In genomic region chr7:51229620-51230323, GRCh38 we compare ENCODE assay signal across 26 cellular contexts.
A peak's percentile ranks its signal among the peaks of the same experiment; 100 is the strongest.
DNase-seq lines count a peak whose midpoint lies in the region; ATAC-seq and TF ChIP-seq lines count a peak whose summit lies in the region.
"Had no signal": no experiment of that assay in that cellular context is flagged by ENCODE, and none has a peak within 500 bp of the region (broad histone marks: within the 10 kb centered on the region; RNA-seq: fewer than 3 reads in every experiment).

No MANE protein-coding gene starts in this region.

- no peaks in the 10 kb centered on the region for H3K27me3 ChIP-seq in GM23338 (ENCODE audit: insufficient read depth)
- no peaks in the 10 kb centered on the region for H3K27me3 ChIP-seq in gastrocnemius medialis
- H3K27me3 ChIP-seq: tibial nerve had no signal

- ATAC-seq in GM23338 (no peak), left lobe of liver (no peak), gastrocnemius medialis (no peak), GM19351 (IDR thresholded peaks at IDR 0.05; ENCODE audit: unreplicated experiment) (no peak)
- ATAC-seq: activated CD8-positive, alpha-beta T cell treated with anti-CD3 and anti-CD28 coated beads for 36 hours; activated naive CD8-positive, alpha-beta T cell treated with anti-CD3 and anti-CD28 coated beads, Interleukin-2, amount 50 U/mL, for 24 hours; effector memory CD8-positive, alpha-beta T cell; esophagus mucosa; foreskin keratinocyte; left cardiac atrium; PC-3 had no signal

- H3K9me3 Mint-ChIP-seq in GM23338: no peaks in the 10 kb centered on the region
- H3K9me3 Mint-ChIP-seq: activated CD8-positive, alpha-beta T cell treated with anti-CD3 and anti-CD28 coated beads for 36 hours; activated naive CD8-positive, alpha-beta T cell treated with anti-CD3 and anti-CD28 coated beads, Interleukin-2, amount 50 U/mL, for 24 hours; memory B cell; stimulated activated naive CD8-positive, alpha-beta T cell treated with anti-CD3 and anti-CD28 coated beads, Interleukin-15, Interleukin-2, amounts not matched to agents 100 ng/mL and 50 ng/mL, for 24 hours; T-helper 1 cell treated with Interleukin-12 subunit alpha and Interleukin-12 subunit beta and Interleukin-4 antibody, amounts not matched to agents 30 μg/mL and 1 μg/mL, for 36 hours had no signal

- no peak overlapping the region for H2AFZ ChIP-seq in GM23338

- intact Hi-C loops in gastrocnemius medialis (cut with DNase I; ENCODE audit: low total_unique reads): loop anchor here (2.0 to 5.0 kb wide), 3 partner anchors 42 to 123 kb away; no protein-coding TSS in a partner anchor

- H3K36me3 ChIP-seq in GM23338 (ENCODE audit: insufficient read depth) (no peaks in the 10 kb centered on the region), gastrocnemius medialis (no peaks in the 10 kb centered on the region)
- H3K36me3 ChIP-seq: tibial nerve had no signal

- peaks cover 33% of the 10 kb centered on the region for H4K20me1 ChIP-seq in GM23338 (replicated peaks; ENCODE audit: insufficient read depth)

- no peak for TF ChIP-seq POLR2A in gastrocnemius medialis (IDR thresholded peaks at IDR 0.05)

- H3K9me2 ChIP-seq in GM23338 (ENCODE audit: insufficient read depth): no peaks in the 10 kb centered on the region
- H3K9me2 ChIP-seq: SK-N-SH had no signal

- no peaks in the 10 kb centered on the region for H3K9me3 ChIP-seq in gastrocnemius medialis
- H3K9me3 ChIP-seq: SK-N-SH, tibial nerve had no signal

- in situ Hi-C loops in gastrocnemius medialis (cut with MboI; ENCODE audit: low sequenced_read_pairs in 4 of 4): loop anchor here in 2 of 4 donors (5.0 to 10.0 kb wide), 2 partner anchors 115 to 118 kb away; no protein-coding TSS in a partner anchor

- peaks cover 12% of the 10 kb centered on the region for H3F3A ChIP-seq in GM23338 (replicated peaks; ENCODE audit: low read depth)

- peaks cover 64% of the 10 kb centered on the region for H3K79me2 ChIP-seq in GM23338 (replicated peaks; ENCODE audit: insufficient read depth)

- H3K4me3 Mint-ChIP-seq in GM23338: no peak overlapping the region
- H3K4me3 Mint-ChIP-seq: activated CD8-positive, alpha-beta T cell treated with anti-CD3 and anti-CD28 coated beads for 36 hours; activated naive CD8-positive, alpha-beta T cell treated with anti-CD3 and anti-CD28 coated beads, Interleukin-2, amount 50 U/mL, for 24 hours; effector memory CD8-positive, alpha-beta T cell; memory B cell; stimulated activated naive CD8-positive, alpha-beta T cell treated with anti-CD3 and anti-CD28 coated beads, Interleukin-15, Interleukin-2, amounts not matched to agents 100 ng/mL and 50 ng/mL, for 24 hours; T-helper 1 cell treated with Interleukin-12 subunit alpha and Interleukin-12 subunit beta and Interleukin-4 antibody, amounts not matched to agents 30 μg/mL and 1 μg/mL, for 36 hours had no signal

- H3K4me1 ChIP-seq in GM23338 (ENCODE audit: insufficient read depth) (peaks cover 35% of the 10 kb centered on the region), gastrocnemius medialis (peaks cover 57 to 61% of the 10 kb centered on the region in 2 donors)
- H3K4me1 ChIP-seq: foreskin keratinocyte had no signal

- peak overlapping the region; percentile 35; the same call in 1 of the 2 replicates for H3K27ac ChIP-seq in GM23338 (ENCODE audit: low read depth)
- peak overlapping the region; percentile 60 for H3K27ac ChIP-seq in caudate nucleus (ENCODE audit: low read depth, low read length)
- peak overlapping the region; percentile 74 to 89 (median 82) for H3K27ac ChIP-seq in gastrocnemius medialis
- H3K27ac ChIP-seq: foreskin keratinocyte had no signal

- no peak for DNase-seq in GM23338 (ENCODE audit: low spot score)
- peak in 1 of 61 donors; percentile 68 for DNase-seq in caudate nucleus (lab: John Stamatoyannopoulos, UW)
- peak; percentile 35 for DNase-seq in left lobe of liver (ENCODE audit: low spot score)
- no peak for DNase-seq in gastrocnemius medialis
- no peak for DNase-seq in NCI-H82 (lab: John Stamatoyannopoulos, UW)
- no peak for DNase-seq in activated CD4-positive, alpha-beta T cell treated with anti-CD3 and anti-CD28 coated beads, Interleukin-2, amount 50 U/mL, for 4 hours
- DNase-seq in AG08395 (ENCODE audit: low spot score): no peak
- DNase-seq: activated CD4-positive, alpha-beta T cell treated with anti-CD3 and anti-CD28 coated beads for 1 hour; activated CD8-positive, alpha-beta T cell treated with anti-CD3 and anti-CD28 coated beads for 36 hours; activated gamma-delta T cell treated with Interleukin-2 at 50 U/mL for 16 hours; activated naive CD8-positive, alpha-beta T cell treated with anti-CD3 and anti-CD28 coated beads, Interleukin-2, amount 50 U/mL, for 24 hours; activated T-cell treated with anti-CD3 and anti-CD28 coated beads, Interleukin-2, amount 50 U/mL, for 1 hour; Calu3; effector memory CD8-positive, alpha-beta T cell; foreskin keratinocyte; H7; left cardiac atrium; NCI-H510A; PC-3; SK-N-SH had no signal

- H3K4me3 ChIP-seq in GM23338 (no peak overlapping the region), gastrocnemius medialis (peak overlapping the region in 1 of 4 donors; percentile 43)

- H3K4me1 Mint-ChIP-seq in GM23338: peaks cover 50% of the 10 kb centered on the region
- H3K4me1 Mint-ChIP-seq: activated naive CD8-positive, alpha-beta T cell treated with anti-CD3 and anti-CD28 coated beads, Interleukin-2, amount 50 U/mL, for 24 hours; memory B cell had no signal

- H3K27ac Mint-ChIP-seq in GM23338: no peak overlapping the region; the same call in 1 of the 2 replicates
- H3K27ac Mint-ChIP-seq: activated CD8-positive, alpha-beta T cell treated with anti-CD3 and anti-CD28 coated beads for 36 hours; activated naive CD8-positive, alpha-beta T cell treated with anti-CD3 and anti-CD28 coated beads, Interleukin-2, amount 50 U/mL, for 24 hours; effector memory CD8-positive, alpha-beta T cell; memory B cell; stimulated activated naive CD8-positive, alpha-beta T cell treated with anti-CD3 and anti-CD28 coated beads, Interleukin-15, Interleukin-2, amounts not matched to agents 100 ng/mL and 50 ng/mL, for 24 hours; T-helper 1 cell treated with Interleukin-12 subunit alpha and Interleukin-12 subunit beta and Interleukin-4 antibody, amounts not matched to agents 30 μg/mL and 1 μg/mL, for 36 hours had no signal

- peaks cover 4% of the 10 kb centered on the region for H3K27me3 Mint-ChIP-seq in GM23338 (ENCODE audit: insufficient read depth, low read depth, poor library complexity)
- H3K27me3 Mint-ChIP-seq: activated CD8-positive, alpha-beta T cell treated with anti-CD3 and anti-CD28 coated beads for 36 hours; stimulated activated naive CD8-positive, alpha-beta T cell treated with anti-CD3 and anti-CD28 coated beads, Interleukin-15, Interleukin-2, amounts not matched to agents 100 ng/mL and 50 ng/mL, for 24 hours had no signal

- TF ChIP-seq CTCF in GM23338 (conservative IDR thresholded peaks at IDR 0.05; ENCODE audit: low read depth in 2 of 2): 0 out of 4 replicates have a peak, but pooled peaks of 1 of the 2 experiments have one; percentile 0
- no peak for TF ChIP-seq CTCF in gastrocnemius medialis (IDR thresholded peaks at IDR 0.05 in 4 of 5, conservative IDR thresholded peaks at IDR 0.05 in 1 of 5)

- H3K36me3 Mint-ChIP-seq in GM23338 (ENCODE audit: low read depth): peaks cover 3% of the 10 kb centered on the region; the same call in 1 of the 3 replicates
- H3K36me3 Mint-ChIP-seq: memory B cell had no signal

- H3K4me2 ChIP-seq in GM23338: no peak overlapping the region; the same call in 1 of the 2 replicates
- H3K4me2 ChIP-seq: SK-N-SH had no signal

TF ChIP-seq in GM23338, 12 proteins besides CTCF, POLR2A, EP300 and RAD21 (continues in another document):
- no peak for TF ChIP-seq JUNB (IDR thresholded peaks at IDR 0.05; ENCODE audit: unreplicated experiment)
- TF ChIP-seq EZH2 (IDR thresholded peaks at IDR 0.05; ENCODE audit: low read depth, unreplicated experiment): no peak
- TF ChIP-seq EZH2phosphoT487 (IDR thresholded peaks at IDR 0.05; ENCODE audit: unreplicated experiment): no peak
- no peak for TF ChIP-seq ZNF114 (CRISPR knock-in tag; IDR thresholded peaks at IDR 0.05)
- TF ChIP-seq NANOG (IDR thresholded peaks at IDR 0.05; ENCODE audit: borderline replicate concordance): no peak
- no peak for TF ChIP-seq ETS1 (IDR thresholded peaks at IDR 0.05)
- TF ChIP-seq ZNF331 (CRISPR knock-in tag; IDR thresholded peaks at IDR 0.05; ENCODE audit: low read depth): no peak
- no peak for TF ChIP-seq CREB1 (CRISPR knock-in tag; IDR thresholded peaks at IDR 0.05; ENCODE audit: low read depth)
